Comparison of ENCODE assay signal across 10 cellular contexts in the genomic region with DNA sequence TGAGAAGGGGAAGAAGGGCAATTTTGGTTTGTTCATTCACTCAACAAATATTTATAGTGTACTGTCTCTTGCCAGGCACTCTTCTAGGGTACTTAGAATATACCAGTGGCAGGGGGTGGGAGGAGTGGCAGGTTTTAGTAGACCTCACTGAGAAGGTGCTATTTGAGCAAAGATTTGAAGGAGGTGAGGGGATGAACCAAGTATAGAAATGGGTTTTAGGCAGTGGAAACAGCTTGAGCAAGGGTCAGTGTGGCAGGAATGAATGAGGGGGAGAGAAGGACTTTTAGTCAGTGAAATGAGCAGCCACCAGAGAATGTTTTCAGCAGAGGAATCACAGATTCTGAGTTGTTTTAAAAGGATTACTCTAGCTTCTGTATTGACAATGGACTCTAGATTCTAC. TPM values are rescaled to one million over a fixed set of nuclear protein-coding genes. Genes with fewer than 3 reads are reported as not detected.
A peak's percentile ranks its signal among the peaks of the same experiment; 100 is the strongest.
DNase-seq lines count a peak whose midpoint lies in the region; ATAC-seq, FAIRE-seq and TF ChIP-seq lines count a peak whose summit lies in the region.
"Had no signal": no experiment of that assay in that cellular context is flagged by ENCODE, and none has a peak within 500 bp of the region (broad histone marks: within the 10 kb centered on the region; RNA-seq: fewer than 3 reads in every experiment).

No MANE protein-coding gene starts in this region.

- peak overlapping the region; percentile 92 for H3K4me3 Mint-ChIP-seq in activated CD8-positive, alpha-beta memory T cell treated with anti-CD3 and anti-CD28 coated beads, Interleukin-2, amount 10 ng/mL, durations not matched to agents 7 days and 5 days

- no peaks in the 10 kb centered on the region for H3K9me3 Mint-ChIP-seq in activated CD8-positive, alpha-beta memory T cell treated with anti-CD3 and anti-CD28 coated beads, Interleukin-2, amount 10 ng/mL, durations not matched to agents 7 days and 5 days (ENCODE audit: low read depth)

- TF ChIP-seq CTCF in GM12878 (IDR thresholded peaks at IDR 0.05 in 2 of 3, conservative IDR thresholded peaks at IDR 0.05 in 1 of 3; ENCODE audit: control insufficient read depth in 2 of 3, extremely low read depth in 1 of 3, insufficient read depth in 1 of 3, low read depth in 3 of 3, low read length in 3 of 3) (no peak), spleen (IDR thresholded peaks at IDR 0.05 in 8 of 11, conservative IDR thresholded peaks at IDR 0.05 in 3 of 11) (no peak), foreskin keratinocyte (conservative IDR thresholded peaks at IDR 0.05) (no peak)

- POLR2A ChIA-PET in GM12878 (lab: Charles Lee), result interaction anchor here (0.5 to 2.8 kb wide), 10 partner anchors 17 to 118 kb away, joined by 3 to 20 read pairs (median 5); a partner anchor contains a TSS

- no TSS peak for BruUV-seq in GM12878 (replicated peaks; lab: Mats Ljungman, UMichigan)

- H3K27ac ChIP-seq in GM12878 (ENCODE audit: control insufficient read depth, insufficient read depth) (peak overlapping the region; percentile 69), spleen (peak overlapping the region in 5 of 8 donors; percentile 24 to 90 (median 88)), foreskin keratinocyte (no peak overlapping the region)

- ATAC-seq in activated CD8-positive, alpha-beta memory T cell treated with anti-CD3 and anti-CD28 coated beads, Interleukin-2, amount 10 ng/mL, durations not matched to agents 7 days and 5 days, result no peak
- peak; percentile 31 for ATAC-seq in GM12878
- ATAC-seq in foreskin keratinocyte, result no peak

- TF ChIP-seq RAD21 in GM12878 (IDR thresholded peaks at IDR 0.05; ENCODE audit: insufficient read depth, low read depth, low read length), result no peak

- H3K27me3 Mint-ChIP-seq in activated CD8-positive, alpha-beta memory T cell treated with anti-CD3 and anti-CD28 coated beads, Interleukin-2, amount 10 ng/mL, durations not matched to agents 7 days and 5 days, result no peaks in the 10 kb centered on the region

- H3K4me1 ChIP-seq in GM12878 (ENCODE audit: control insufficient read depth, insufficient read depth, low read length) (peaks cover 21% of the 10 kb centered on the region), spleen (peaks cover 21 to 52% (median 33%) of the 10 kb centered on the region in 6 donors), foreskin keratinocyte (peaks cover 5% of the 10 kb centered on the region)

- no peaks in the 10 kb centered on the region for H3K9me3 ChIP-seq in GM12878 (replicated peaks; ENCODE audit: control insufficient read depth, insufficient read depth, low read length)
- H3K9me3 ChIP-seq in spleen, result no peaks in the 10 kb centered on the region

- TF ChIP-seq POLR2A in GM12878 (IDR thresholded peaks at IDR 0.05; ENCODE audit: low read depth, low read length) (no peak), spleen (IDR thresholded peaks at IDR 0.05) (no peak)

- SMC1A ChIA-PET in GM12878 (lab: Charles Lee; ENCODE audit: uncharacterized antibody, unreplicated experiment), result interaction anchor here (0.7 to 4.3 kb wide), 6 partner anchors 9 to 249 kb away, joined by 4 to 18 read pairs (median 6); a partner anchor contains a TSS

- H3K4me1 Mint-ChIP-seq in activated CD8-positive, alpha-beta memory T cell treated with anti-CD3 and anti-CD28 coated beads, Interleukin-2, amount 10 ng/mL, durations not matched to agents 7 days and 5 days, result peaks cover 43% of the 10 kb centered on the region

- H3K36me3 ChIP-seq in GM12878 (ENCODE audit: control insufficient read depth in 2 of 2, insufficient read depth in 2 of 2, low read length in 1 of 2), result peaks cover 0 to 3% of the 10 kb centered on the region in 2 experiments; a peak in 2 of 4 replicates
- H3K36me3 ChIP-seq in spleen, result peaks cover 0 to 49% (median 18%) of the 10 kb centered on the region in 6 donors

- peak overlapping the region; percentile 52 for H3K9ac ChIP-seq in GM12878 (ENCODE audit: control insufficient read depth, insufficient read depth, low read length)

- in situ Hi-C loops in GM12878 (cut with MboI), result no loop called here

- peak overlapping the region; percentile 29; the same call in 1 of the 2 replicates for H2AFZ ChIP-seq in GM12878 (ENCODE audit: control insufficient read depth, low read depth, low read length)

- H3K4me2 ChIP-seq in GM12878 (ENCODE audit: control insufficient read depth, insufficient read depth), result peak overlapping the region; percentile 80

- RAD21 ChIA-PET in GM12878 (lab: Charles Lee; ENCODE audit: unreplicated experiment), result interaction anchor here (0.8 to 1.5 kb wide), 2 partner anchors 24 to 113 kb away, joined by 5 to 8 read pairs; a partner anchor contains a TSS

- H3K36me3 Mint-ChIP-seq in activated CD8-positive, alpha-beta memory T cell treated with anti-CD3 and anti-CD28 coated beads, Interleukin-2, amount 10 ng/mL, durations not matched to agents 7 days and 5 days, result peaks cover 46% of the 10 kb centered on the region

- intact Hi-C loops in GM12878 (cut with micrococcal nuclease; ENCODE audit: unreplicated experiment), result loop anchor here (5.0 kb wide), 2 partner anchors 312 to 362 kb away; a partner anchor contains a TSS
- intact Hi-C loops in spleen (cut with DNase I; ENCODE audit: low total_unique reads), result loop anchor here (10.0 kb wide), 1 partner anchor 315 kb away; no protein-coding TSS in a partner anchor

- H3K79me2 ChIP-seq in GM12878 (ENCODE audit: control insufficient read depth, insufficient read depth, low read length), result peaks cover 19% of the 10 kb centered on the region

- CTCF ChIA-PET in activated CD8-positive, alpha-beta memory T cell treated with anti-CD3 and anti-CD28 coated beads, Interleukin-2, amount 10 ng/mL, durations not matched to agents 7 days and 5 days (lab: Charles Lee), result interaction anchor here (1.1 to 1.5 kb wide), 2 partner anchors 64 to 251 kb away, joined by 3 read pairs; no protein-coding TSS in a partner anchor
- CTCF ChIA-PET in GM12878 (lab: Yijun Ruan, JAX), result interaction anchor here (0.7 to 11.6 kb wide), 8 partner anchors 11 to 362 kb away, joined by 3 to 177 read pairs (median 4); a partner anchor contains a TSS

- TF ChIP-seq EP300 in GM12878 (IDR thresholded peaks at IDR 0.05; ENCODE audit: borderline replicate concordance in 1 of 2, control insufficient read depth in 1 of 2, low read depth in 2 of 2, low read length in 2 of 2), result no peak

- no peak for FAIRE-seq in GM12878 (lab: Jason Lieb, UNC)
- FAIRE-seq: frontal cortex had no signal

- no peak for DNase-seq in activated CD8-positive, alpha-beta memory T cell treated with anti-CD3 and anti-CD28 coated beads, Interleukin-2, amount 10 ng/mL, durations not matched to agents 7 days and 5 days
- DNase-seq in activated CD8-positive, alpha-beta memory T cell treated with anti-CD3 and anti-CD28 coated beads for 24 hours, result no peak
- peak; percentile 18 for DNase-seq in NCI-H69 (lab: John Stamatoyannopoulos, UW)
- DNase-seq in GM12878 (ENCODE audit: low read depth, low spot score), result no peak
- no peak for DNase-seq in spleen
- DNase-seq in SW 1271 (lab: John Stamatoyannopoulos, UW), result no peak
- no peak for DNase-seq in SHP77 treated with DMSO at 0.1 percent for 48 hours (lab: John Stamatoyannopoulos, UW)
- no peak for DNase-seq in foreskin keratinocyte
- DNase-seq: effector CD4-positive, alpha-beta T cell had no signal

- H3K27ac Mint-ChIP-seq in activated CD8-positive, alpha-beta memory T cell treated with anti-CD3 and anti-CD28 coated beads, Interleukin-2, amount 10 ng/mL, durations not matched to agents 7 days and 5 days, result peak overlapping the region; percentile 70

- no peaks in the 10 kb centered on the region for H4K20me1 ChIP-seq in GM12878 (ENCODE audit: control insufficient read depth, insufficient read depth)

- H3K4me3 ChIP-seq in GM12878, result peak overlapping the region; percentile 22; the same call in 1 of the 2 replicates
- no peak overlapping the region for H3K4me3 ChIP-seq in spleen

- no peaks in the 10 kb centered on the region for H3K27me3 ChIP-seq in GM12878 (replicated peaks in 1 of 2; ENCODE audit: control insufficient read depth in 2 of 2, insufficient read depth in 2 of 2, low read length in 1 of 2)
- H3K27me3 ChIP-seq in spleen (replicated peaks in 1 of 7), result no peaks in the 10 kb centered on the region
- H3K27me3 ChIP-seq in foreskin keratinocyte, result no peaks in the 10 kb centered on the region

RNA-seq across cellular contexts. Expression of a gene that starts 2.3 kb away (rescaled TPM):
- 10 to 100 TPM; 62.9 to 65.3 TPM for total RNA-seq in activated CD8-positive, alpha-beta memory T cell treated with anti-CD3 and anti-CD28 coated beads, Interleukin-2, amount 10 ng/mL, durations not matched to agents 7 days and 5 days
- 64.0 and 74.2 TPM in 2 replicates for total RNA-seq in GM12878 (2013; cell fraction: nucleolus; rRNA removed)
- total RNA-seq in GM12878 (2014; rRNA removed), result 27.1 and 40.1 TPM in 2 replicates
- 53.0 and 58.8 TPM in 2 replicates for total RNA-seq in GM12878 (2014; rRNA removed; fragmentation: Illumina TruSeq; extraction: Trizol)
- 29.8 and 31.0 TPM in 2 replicates for total RNA-seq in GM12878 (2021)
- polyA plus RNA-seq in GM12878 (2011; ENCODE audit: low read depth), result 20.7 TPM
- 42.1 and 64.4 TPM in 2 replicates for polyA plus RNA-seq in GM12878 (2011; rRNA removed)
- polyA plus RNA-seq in GM12878 (2011; cell fraction: cytosol; rRNA removed), result 26.7 and 31.3 TPM in 2 replicates
- 22.9 and 26.7 TPM in 2 replicates for polyA plus RNA-seq in GM12878 (2011; cell fraction: nucleus; rRNA removed)
- polyA plus RNA-seq in GM12878 (2012), result 18.6 and 27.7 TPM in 2 replicates
- 59.8 and 71.5 TPM in 2 replicates for polyA plus RNA-seq in GM12878 (2014; fragmentation: Illumina TruSeq; extraction: Trizol)
- polyA plus RNA-seq in GM12878 (2014; fragmentation: Nextera tagmentation; extraction: Ambion mirVana), result 10 to 100 TPM; 54.0 to 70.6 TPM
- 25.8 and 35.2 TPM in 2 replicates for polyA plus RNA-seq in GM12878 (2014; rRNA removed)
- 10 to 100 TPM; 57.5 to 59.7 TPM for polyA plus RNA-seq in GM12878 (2016; fragmentation: Nextera tagmentation; extraction: Ambion mirVana)
- polyA minus RNA-seq in GM12878 (2011; rRNA and poly(A)+ RNA removed), result 28.6 and 44.9 TPM in 2 replicates
- polyA minus RNA-seq in GM12878 (2011; cell fraction: cytosol; rRNA and poly(A)+ RNA removed), result 9.7 and 13.9 TPM in 2 replicates
- polyA minus RNA-seq in GM12878 (2011; cell fraction: nucleus; rRNA and poly(A)+ RNA removed), result 23.8 and 30.6 TPM in 2 replicates
- total RNA-seq in spleen, result 10 to 100 TPM; 10.1 to 23.0 (median 11.4) TPM
- 10 to 100 TPM in 1 of 3 donors, 1 to 10 TPM in 2; 5.2 to 10.0 (median 8.1) TPM for polyA plus RNA-seq in spleen
- 28.0 and 31.5 TPM in 2 replicates for total RNA-seq in foreskin keratinocyte
- polyA plus RNA-seq in foreskin keratinocyte, result 14.5 and 18.3 TPM in 2 replicates

RNA-seq across cellular contexts. Expression of a gene that starts 13.3 kb away (rescaled TPM):
- 1 to 10 TPM; 2.9 to 4.5 TPM for total RNA-seq in activated CD8-positive, alpha-beta memory T cell treated with anti-CD3 and anti-CD28 coated beads, Interleukin-2, amount 10 ng/mL, durations not matched to agents 7 days and 5 days
- total RNA-seq in GM12878 (2013; cell fraction: nucleolus; rRNA removed), result 0.64 TPM in 1 of 2 replicates, not detected in the other
- total RNA-seq in GM12878 (2014; rRNA removed), result 0.90 and 1.6 TPM in 2 replicates
- total RNA-seq in GM12878 (2014; rRNA removed; fragmentation: Illumina TruSeq; extraction: Trizol), result 1.6 and 2.1 TPM in 2 replicates
- 2.1 and 3.2 TPM in 2 replicates for total RNA-seq in GM12878 (2021)
- 0.52 TPM for polyA plus RNA-seq in GM12878 (2011; ENCODE audit: low read depth)
- polyA plus RNA-seq in GM12878 (2011; rRNA removed), result 0.91 and 0.98 TPM in 2 replicates
- 0.64 and 0.80 TPM in 2 replicates for polyA plus RNA-seq in GM12878 (2011; cell fraction: cytosol; rRNA removed)
- polyA plus RNA-seq in GM12878 (2011; cell fraction: nucleus; rRNA removed), result 0.30 and 0.38 TPM in 2 replicates
- polyA plus RNA-seq in GM12878 (2012), result 0.54 and 1.00 TPM in 2 replicates
- 1.5 and 2.4 TPM in 2 replicates for polyA plus RNA-seq in GM12878 (2014; fragmentation: Illumina TruSeq; extraction: Trizol)
- polyA plus RNA-seq in GM12878 (2014; fragmentation: Nextera tagmentation; extraction: Ambion mirVana), result 1 to 10 TPM; 2.0 to 2.1 TPM
- polyA plus RNA-seq in GM12878 (2014; rRNA removed), result 0.99 and 1.2 TPM in 2 replicates
- polyA plus RNA-seq in GM12878 (2016; fragmentation: Nextera tagmentation; extraction: Ambion mirVana), result 1 to 10 TPM; 1.9 to 2.2 TPM
- polyA minus RNA-seq in GM12878 (2011; rRNA and poly(A)+ RNA removed), result 0.10 and 0.44 TPM in 2 replicates
- not detected in 2 replicates for polyA minus RNA-seq in GM12878 (2011; cell fraction: cytosol; rRNA and poly(A)+ RNA removed)
- polyA minus RNA-seq in GM12878 (2011; cell fraction: nucleus; rRNA and poly(A)+ RNA removed), result not detected in 2 replicates
- 10 to 100 TPM; 13.7 to 93.4 (median 61.5) TPM for total RNA-seq in spleen
- polyA plus RNA-seq in spleen, result 10 to 100 TPM in 2 of 3 donors, 1 to 10 TPM in 1; 6.4 to 40.0 (median 13.3) TPM
- 0.65 and 1.0 TPM in 2 replicates for total RNA-seq in foreskin keratinocyte
- polyA plus RNA-seq in foreskin keratinocyte, result 0.62 and 1.7 TPM in 2 replicates

RNA-seq across cellular contexts. Expression of a gene that starts 24.8 kb away (rescaled TPM):
- 100 to 1,000 TPM; 723 to 803 TPM for total RNA-seq in activated CD8-positive, alpha-beta memory T cell treated with anti-CD3 and anti-CD28 coated beads, Interleukin-2, amount 10 ng/mL, durations not matched to agents 7 days and 5 days
- total RNA-seq in GM12878 (2013; cell fraction: nucleolus; rRNA removed), result 193 and 207 TPM in 2 replicates
- 1,902 and 2,076 TPM in 2 replicates for total RNA-seq in GM12878 (2014; rRNA removed)
- 2,552 and 2,616 TPM in 2 replicates for total RNA-seq in GM12878 (2014; rRNA removed; fragmentation: Illumina TruSeq; extraction: Trizol)
- total RNA-seq in GM12878 (2021), result 1,181 and 1,218 TPM in 2 replicates
- 4,087 TPM for polyA plus RNA-seq in GM12878 (2011; ENCODE audit: low read depth)
- 1,734 and 2,407 TPM in 2 replicates for polyA plus RNA-seq in GM12878 (2011; rRNA removed)
- polyA plus RNA-seq in GM12878 (2011; cell fraction: cytosol; rRNA removed), result 666 and 668 TPM in 2 replicates
- polyA plus RNA-seq in GM12878 (2011; cell fraction: nucleus; rRNA removed), result 288 and 329 TPM in 2 replicates
- polyA plus RNA-seq in GM12878 (2012), result 2,659 and 2,949 TPM in 2 replicates
- polyA plus RNA-seq in GM12878 (2014; fragmentation: Illumina TruSeq; extraction: Trizol), result 2,171 and 2,212 TPM in 2 replicates
- 1,000 to 10,000 TPM; 2,263 to 2,782 TPM for polyA plus RNA-seq in GM12878 (2014; fragmentation: Nextera tagmentation; extraction: Ambion mirVana)
- polyA plus RNA-seq in GM12878 (2014; rRNA removed), result 1,670 and 1,966 TPM in 2 replicates
- 1,000 to 10,000 TPM; 1,525 to 1,529 TPM for polyA plus RNA-seq in GM12878 (2016; fragmentation: Nextera tagmentation; extraction: Ambion mirVana)
- 388 and 450 TPM in 2 replicates for polyA minus RNA-seq in GM12878 (2011; rRNA and poly(A)+ RNA removed)
- 193 and 205 TPM in 2 replicates for polyA minus RNA-seq in GM12878 (2011; cell fraction: cytosol; rRNA and poly(A)+ RNA removed)
- polyA minus RNA-seq in GM12878 (2011; cell fraction: nucleus; rRNA and poly(A)+ RNA removed), result 64.9 and 110 TPM in 2 replicates
- total RNA-seq in spleen, result 100 to 1,000 TPM; 535 to 885 (median 701) TPM
- 1,000 to 10,000 TPM; 1,928 to 3,231 (median 2,748) TPM for polyA plus RNA-seq in spleen
- total RNA-seq in foreskin keratinocyte, result 1,105 and 1,204 TPM in 2 replicates
- 1,271 and 1,425 TPM in 2 replicates for polyA plus RNA-seq in foreskin keratinocyte
